In the genomic region with DNA sequence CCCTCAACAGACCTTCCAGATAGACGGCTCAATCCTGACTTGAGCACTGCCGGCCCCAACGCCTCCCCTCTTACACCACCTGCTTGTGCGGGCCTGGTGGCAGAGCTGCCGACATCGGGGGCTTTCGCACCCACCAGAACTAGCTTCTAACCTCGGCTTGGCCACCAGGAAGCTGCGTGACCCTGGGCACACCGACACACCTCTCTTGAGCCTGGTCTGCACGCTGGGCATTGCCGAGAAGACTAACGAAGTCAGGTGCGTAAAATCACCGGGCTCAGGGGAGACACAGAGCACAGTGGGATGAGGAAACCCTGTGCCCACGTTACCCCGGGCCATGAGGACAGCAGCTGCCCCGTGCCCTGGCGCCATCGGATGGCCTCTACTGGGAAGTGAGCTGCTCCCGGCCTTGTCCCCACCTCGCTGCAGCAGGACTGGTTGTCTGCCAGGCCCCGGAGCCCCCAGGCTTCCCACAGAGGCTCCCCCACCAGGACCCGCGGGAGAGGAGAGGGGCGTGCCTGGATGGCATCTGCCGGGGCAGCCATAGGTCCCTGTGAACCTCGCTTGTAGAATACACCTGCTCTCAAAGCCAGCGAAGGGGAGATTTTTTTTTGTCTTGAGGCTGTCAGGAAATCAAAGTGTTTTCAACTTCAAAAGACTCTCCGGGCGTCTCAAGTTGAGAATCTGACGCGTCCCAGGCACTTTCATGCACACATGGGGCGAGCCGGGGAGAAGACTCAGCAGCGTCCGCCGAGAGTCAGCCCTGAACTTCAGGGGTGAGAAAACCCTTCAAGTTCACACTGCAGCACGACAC, we compare ENCODE assay signal across 7 cellular contexts.
A peak's percentile ranks its signal among the peaks of the same experiment; 100 is the strongest.
DNase-seq lines count a peak whose midpoint lies in the region; ATAC-seq and TF ChIP-seq lines count a peak whose summit lies in the region.
"Not testable (repeated sequence)": the region's sequence is repeated elsewhere in the genome, so short reads cannot be mapped to it uniquely, and the experiment has no call there.

No MANE protein-coding gene starts in this region.

- not testable (repeated sequence) for H3K9me3 Mint-ChIP-seq in activated T-cell treated with anti-CD3 and anti-CD28 coated beads, Interleukin-2, amount 50 U/mL, for 72 hours

- H3K4me1 Mint-ChIP-seq in activated T-cell treated with anti-CD3 and anti-CD28 coated beads, Interleukin-2, amount 50 U/mL, for 72 hours (ENCODE audit: low read depth): peaks cover 26% of the 10 kb centered on the region

- DNase-seq in Jurkat, Clone E6-1 (ENCODE audit: low read depth, low spot score): peak; percentile 83
- DNase-seq in activated CD4-positive, alpha-beta T cell treated with anti-CD3 and anti-CD28 coated beads, Interleukin-2, amount 50 U/mL, for 48 hours: peak; percentile 46 to 55
- DNase-seq in activated T-cell treated with anti-CD3 and anti-CD28 coated beads, Interleukin-2, amount 50 U/mL, for 72 hours: peak; percentile 23 to 38
- peak; percentile 27 for DNase-seq in activated naive CD8-positive, alpha-beta T cell treated with anti-CD3 and anti-CD28 coated beads, Interleukin-2, amount 50 U/mL, for 16 hours (ENCODE audit: low read depth, low spot score)
- DNase-seq in lower lobe of right lung: peak; percentile 29
- DNase-seq in stimulated activated CD4-positive, alpha-beta T cell treated with anti-CD3 and anti-CD28 coated beads, Interleukin-12 subunit alpha, Interleukin-12 subunit beta, amount 100 ng/mL, for 4 hours: peak; percentile 47
- peak; percentile 16 to 56 (median 36) for DNase-seq in stimulated activated CD4-positive, alpha-beta T cell treated with anti-CD3 and anti-CD28 coated beads, TNF-alpha, amount 100 ng/mL, for 24 hours (ENCODE audit: low read depth in 3 of 3)

- not testable (repeated sequence) for H3K4me3 ChIP-seq in Jurkat, Clone E6-1 (ENCODE audit: low read length); lower lobe of right lung

- not testable (repeated sequence) for H3K27ac Mint-ChIP-seq in activated T-cell treated with anti-CD3 and anti-CD28 coated beads, Interleukin-2, amount 50 U/mL, for 72 hours

- H3K27me3 Mint-ChIP-seq in activated T-cell treated with anti-CD3 and anti-CD28 coated beads, Interleukin-2, amount 50 U/mL, for 72 hours (ENCODE audit: low read depth): not testable (repeated sequence)

- TF ChIP-seq CTCF in lower lobe of right lung (IDR thresholded peaks at IDR 0.05): not testable (repeated sequence)

- H3K27ac ChIP-seq in lower lobe of right lung: not testable (repeated sequence)

- intact Hi-C loops in lower lobe of right lung (cut with DNase I): not testable (repeated sequence)

- H3K4me1 ChIP-seq in lower lobe of right lung: not testable (repeated sequence)

- ATAC-seq in activated T-cell treated with anti-CD3 and anti-CD28 coated beads, Interleukin-2, amount 50 U/mL, for 72 hours (replicated peaks in 1 of 2): peak; percentile 80 to 86
- ATAC-seq in lower lobe of right lung: not testable (repeated sequence)

- not testable (repeated sequence) for H3K27me3 ChIP-seq in lower lobe of right lung (ENCODE audit: low read depth)

- not testable (repeated sequence) for H3K36me3 ChIP-seq in lower lobe of right lung

- peak overlapping the region; percentile 29 to 40 for H3K4me3 Mint-ChIP-seq in activated T-cell treated with anti-CD3 and anti-CD28 coated beads, Interleukin-2, amount 50 U/mL, for 72 hours

- H3K9me3 ChIP-seq in lower lobe of right lung: not testable (repeated sequence)

- H3K36me3 Mint-ChIP-seq in activated T-cell treated with anti-CD3 and anti-CD28 coated beads, Interleukin-2, amount 50 U/mL, for 72 hours (ENCODE audit: insufficient read depth in 2 of 2): not testable (repeated sequence)

Comparison
In these comparisons a context has a peak if more than half of its experiments do, and no peak if none do; other contexts are left out.
1. DNase-seq: peak in every context shown above with its lines; median percentile 83 in Jurkat, Clone E6-1; 50 in activated CD4-positive, alpha-beta T cell treated with anti-CD3 and anti-CD28 coated beads, Interleukin-2, amount 50 U/mL, for 48 hours; 47 in stimulated activated CD4-positive, alpha-beta T cell treated with anti-CD3 and anti-CD28 coated beads, Interleukin-12 subunit alpha, Interleukin-12 subunit beta, amount 100 ng/mL, for 4 hours; 36 in stimulated activated CD4-positive, alpha-beta T cell treated with anti-CD3 and anti-CD28 coated beads, TNF-alpha, amount 100 ng/mL, for 24 hours; 30 in activated T-cell treated with anti-CD3 and anti-CD28 coated beads, Interleukin-2, amount 50 U/mL, for 72 hours; 29 in lower lobe of right lung; 27 in activated naive CD8-positive, alpha-beta T cell treated with anti-CD3 and anti-CD28 coated beads, Interleukin-2, amount 50 U/mL, for 16 hours.